In genomic region chr14:64513271-64513670, GRCh38 we compare ENCODE assay signal across 17 cellular contexts. TPM values are rescaled to one million over a fixed set of nuclear protein-coding genes. Genes with fewer than 3 reads are reported as not detected.
A peak's percentile ranks its signal among the peaks of the same experiment; 100 is the strongest.
DNase-seq lines count a peak whose midpoint lies in the region; ATAC-seq and TF ChIP-seq lines count a peak whose summit lies in the region.
"Had no signal": no experiment of that assay in that cellular context is flagged by ENCODE, and none has a peak within 500 bp of the region (broad histone marks: within the 10 kb centered on the region; RNA-seq: fewer than 3 reads in every experiment).

No MANE protein-coding gene starts in this region.

- H3K4me1 ChIP-seq in CD8-positive, alpha-beta T cell (ENCODE audit: insufficient read depth, low read length): peaks cover 57% of the 10 kb centered on the region
- peaks cover 36% of the 10 kb centered on the region for H3K4me1 ChIP-seq in PC-9 (replicated peaks; ENCODE audit: insufficient read depth)

- ATAC-seq in CD8-positive, alpha-beta T cell: no peak
- ATAC-seq in memory B cell (ENCODE audit: low read depth): no peak
- no peak for ATAC-seq in CD4-positive, alpha-beta T cell (ENCODE audit: poor library complexity)
- ATAC-seq: A549 had no signal

- no peaks in the 10 kb centered on the region for H3K9me3 Mint-ChIP-seq in CD8-positive, alpha-beta T cell
- no peaks in the 10 kb centered on the region for H3K9me3 Mint-ChIP-seq in memory B cell
- H3K9me3 Mint-ChIP-seq in CD4-positive, alpha-beta T cell: no peaks in the 10 kb centered on the region
- H3K9me3 Mint-ChIP-seq: CD8-positive, alpha-beta memory T cell; HFFc6 had no signal

- H3K79me2 ChIP-seq in PC-9 (ENCODE audit: low read depth): peaks cover 96% of the 10 kb centered on the region

- peaks cover 26% of the 10 kb centered on the region; the same call in 1 of the 2 replicates for H3F3A ChIP-seq in PC-9 (ENCODE audit: insufficient read depth, low read depth)

- CTCF ChIA-PET in CD8-positive, alpha-beta T cell (lab: Charles Lee): interaction anchor here (3.1 to 3.8 kb wide), 2 partner anchors 12 to 84 kb away, joined by 24 to 31 read pairs; no protein-coding TSS in a partner anchor
- CTCF ChIA-PET in CD4-positive, alpha-beta T cell (lab: Charles Lee): no interaction called here
- CTCF ChIA-PET in PC-9 (lab: Charles Lee): no interaction called here

- no peaks in the 10 kb centered on the region for H3K9me2 ChIP-seq in PC-9 (ENCODE audit: insufficient read depth)

- H3K9me3 ChIP-seq in CD8-positive, alpha-beta T cell (ENCODE audit: low read length): no peaks in the 10 kb centered on the region
- no peaks in the 10 kb centered on the region for H3K9me3 ChIP-seq in CD4-positive, alpha-beta T cell (ENCODE audit: control insufficient read depth, low read length)
- H3K9me3 ChIP-seq in PC-9 (ENCODE audit: insufficient read depth, low read depth): no peaks in the 10 kb centered on the region
- H3K9me3 ChIP-seq: A549; BE2C; BLaER1 treated with 17β-estradiol and CSF1 and Interleukin-3, amounts not matched to agents 10 nM and 100 nM; HAP-1 had no signal

- TF ChIP-seq CTCF in CD8-positive, alpha-beta T cell (IDR thresholded peaks at IDR 0.05): no peak
- TF ChIP-seq CTCF in LNCaP clone FGC (IDR thresholded peaks at IDR 0.05; ENCODE audit: control insufficient read depth, extremely low read depth, insufficient read depth): no peak
- no peak for TF ChIP-seq CTCF in CD4-positive, alpha-beta T cell (IDR thresholded peaks at IDR 0.05)
- TF ChIP-seq CTCF in PC-9 (conservative IDR thresholded peaks at IDR 0.05): no peak

- no TSS peak for BruUV-seq in PC-9 (replicated peaks; lab: Mats Ljungman, UMichigan)

- H3K27me3 Mint-ChIP-seq in CD8-positive, alpha-beta T cell (ENCODE audit: low read depth): no peaks in the 10 kb centered on the region
- H3K27me3 Mint-ChIP-seq in memory B cell: no peaks in the 10 kb centered on the region
- no peaks in the 10 kb centered on the region for H3K27me3 Mint-ChIP-seq in CD4-positive, alpha-beta T cell
- H3K27me3 Mint-ChIP-seq: CD8-positive, alpha-beta memory T cell had no signal

- peaks cover 88% of the 10 kb centered on the region for H3K4me1 Mint-ChIP-seq in CD8-positive, alpha-beta T cell (ENCODE audit: low read depth)
- H3K4me1 Mint-ChIP-seq in memory B cell: peaks cover 49% of the 10 kb centered on the region
- peaks cover 94% of the 10 kb centered on the region for H3K4me1 Mint-ChIP-seq in CD4-positive, alpha-beta T cell (ENCODE audit: low read depth)

- DNase-seq in CD8-positive, alpha-beta T cell: no peak
- peak; percentile 51 for DNase-seq in LNCaP clone FGC (ENCODE audit: low read depth)
- DNase-seq in memory B cell (ENCODE audit: low spot score in 2 of 2): no peak
- no peak for DNase-seq in CD4-positive, alpha-beta T cell
- no peak for DNase-seq in PC-9
- DNase-seq in NCI-H748 (lab: John Stamatoyannopoulos, UW; ENCODE audit: unreplicated experiment): no peak
- DNase-seq: ACHN; AML-193; BE2C; CD8-positive, alpha-beta memory T cell; DMS 273 treated with DMSO at 0.1 percent for 48 hours; DND-41; GOT3; HFFc6 had no signal

- H3K36me3 ChIP-seq in CD8-positive, alpha-beta T cell (ENCODE audit: insufficient read depth, low read length): no peaks in the 10 kb centered on the region
- peaks cover 7% of the 10 kb centered on the region; the same call in 1 of the 2 replicates for H3K36me3 ChIP-seq in PC-9 (ENCODE audit: low read depth)
- H3K36me3 ChIP-seq: HAP-1 had no signal

- peaks cover 18% of the 10 kb centered on the region for H3K36me3 Mint-ChIP-seq in CD8-positive, alpha-beta T cell
- peaks cover 1% of the 10 kb centered on the region for H3K36me3 Mint-ChIP-seq in memory B cell
- H3K36me3 Mint-ChIP-seq in CD4-positive, alpha-beta T cell (ENCODE audit: low read depth): peaks cover 27% of the 10 kb centered on the region

- intact Hi-C loops in CD8-positive, alpha-beta T cell (cut with DNase I, micrococcal nuclease): loop anchor here in 1 of 2 experiments (5.0 kb wide), 1 partner anchor 36 kb away; no protein-coding TSS in a partner anchor
- intact Hi-C loops in CD4-positive, alpha-beta T cell (cut with DNase I, micrococcal nuclease): no loop called here
- intact Hi-C loops in PC-9 (cut with micrococcal nuclease; ENCODE audit: unreplicated experiment): no loop called here

- POLR2A ChIA-PET in CD8-positive, alpha-beta T cell (lab: Charles Lee): no interaction called here
- POLR2A ChIA-PET in CD4-positive, alpha-beta T cell (lab: Charles Lee): interaction anchor here (4.8 kb wide), 1 partner anchor 11 kb away, joined by 29 read pairs; the partner anchor contains the start of gene ZBTB25
- POLR2A ChIA-PET in PC-9 (lab: Charles Lee; ENCODE audit: unreplicated experiment): no interaction called here

- peak overlapping the region; percentile 46 for H3K27ac Mint-ChIP-seq in CD8-positive, alpha-beta T cell
- peak overlapping the region; percentile 5 for H3K27ac Mint-ChIP-seq in memory B cell
- H3K27ac Mint-ChIP-seq in CD4-positive, alpha-beta T cell: no peak overlapping the region
- H3K27ac Mint-ChIP-seq: HFFc6 had no signal

- no peak overlapping the region for H3K27ac ChIP-seq in CD8-positive, alpha-beta T cell (ENCODE audit: low read depth, low read length)
- H3K27ac ChIP-seq in CD4-positive, alpha-beta T cell (ENCODE audit: low read depth, low read length): no peak overlapping the region
- no peak overlapping the region for H3K27ac ChIP-seq in PC-9
- H3K27ac ChIP-seq: A549 had no signal

- H3K4me3 ChIP-seq in CD8-positive, alpha-beta T cell (ENCODE audit: low read depth, low read length): no peak overlapping the region
- no peak overlapping the region for H3K4me3 ChIP-seq in LNCaP clone FGC (ENCODE audit: low read depth, low read length)
- no peak overlapping the region for H3K4me3 ChIP-seq in PC-9
- H3K4me3 ChIP-seq: A549; BLaER1 treated with 17β-estradiol and CSF1 and Interleukin-3, amounts not matched to agents 10 nM and 100 nM; HAP-1 had no signal

- no peak overlapping the region for H2AFZ ChIP-seq in PC-9

- H4K20me1 ChIP-seq in PC-9 (ENCODE audit: insufficient read depth): peaks cover 48% of the 10 kb centered on the region

- no peak overlapping the region for H3K4me2 ChIP-seq in PC-9
- H3K4me2 ChIP-seq: A549 had no signal

- H3K4me3 Mint-ChIP-seq in CD8-positive, alpha-beta T cell: no peak overlapping the region
- H3K4me3 Mint-ChIP-seq in memory B cell: no peak overlapping the region
- no peak overlapping the region for H3K4me3 Mint-ChIP-seq in CD4-positive, alpha-beta T cell
- H3K4me3 Mint-ChIP-seq: HFFc6 had no signal

- H3K27me3 ChIP-seq in CD8-positive, alpha-beta T cell (ENCODE audit: insufficient read depth, low read length): no peaks in the 10 kb centered on the region
- H3K27me3 ChIP-seq in CD4-positive, alpha-beta T cell (ENCODE audit: control insufficient read depth, insufficient read depth, low read length): no peaks in the 10 kb centered on the region
- no peaks in the 10 kb centered on the region for H3K27me3 ChIP-seq in PC-9 (ENCODE audit: insufficient read depth, low read depth)
- H3K27me3 ChIP-seq: BE2C; BLaER1 treated with 17β-estradiol and CSF1 and Interleukin-3, amounts not matched to agents 10 nM and 100 nM had no signal

RNA-seq across cellular contexts. Expression of gene ZBTB1, which starts 8.7 kb away (rescaled TPM):
- 100 to 1,000 TPM; 200 to 205 TPM for total RNA-seq in CD8-positive, alpha-beta T cell
- 100 to 1,000 TPM; 146 to 147 TPM for total RNA-seq in CD4-positive, alpha-beta T cell
- total RNA-seq in PC-9 (2021): 55.4 and 57.2 TPM in 2 replicates

RNA-seq across cellular contexts. Expression of gene ZBTB25, which starts 9.6 kb away (rescaled TPM):
- total RNA-seq in CD8-positive, alpha-beta T cell: 10 to 100 TPM; 42.3 to 43.8 TPM
- total RNA-seq in CD4-positive, alpha-beta T cell: 10 to 100 TPM; 56.8 to 58.1 TPM
- total RNA-seq in PC-9 (2021): 18.6 and 22.9 TPM in 2 replicates

RNA-seq across cellular contexts. Expression of gene HSPA2, which starts 27.3 kb away (rescaled TPM):
- total RNA-seq in CD8-positive, alpha-beta T cell: 1 to 10 TPM; 2.1 to 2.6 TPM
- total RNA-seq in CD4-positive, alpha-beta T cell: 1 to 10 TPM; 1.5 to 1.9 TPM
- total RNA-seq in PC-9 (2021): 11.0 and 14.3 TPM in 2 replicates

RNA-seq across cellular contexts. Expression of gene PPP1R36, which starts 36.5 kb away (rescaled TPM):
- total RNA-seq in CD8-positive, alpha-beta T cell: under 1 TPM in 1 of 2 experiments, not detected in 1; 0.22 TPM
- total RNA-seq in CD4-positive, alpha-beta T cell: not detected
- total RNA-seq in PC-9 (2021): 0.35 TPM in 1 of 2 replicates, not detected in the other

RNA-seq across cellular contexts. Expression of gene AKAP5, which starts 48.0 kb away (rescaled TPM):
- 1 to 10 TPM; 3.7 TPM for total RNA-seq in CD8-positive, alpha-beta T cell
- total RNA-seq in CD4-positive, alpha-beta T cell: under 1 TPM; 0.49 to 0.50 TPM
- total RNA-seq in PC-9 (2021): 0.60 and 0.72 TPM in 2 replicates
